27 cellular contexts compared by ENCODE assay signal in the genomic region with DNA sequence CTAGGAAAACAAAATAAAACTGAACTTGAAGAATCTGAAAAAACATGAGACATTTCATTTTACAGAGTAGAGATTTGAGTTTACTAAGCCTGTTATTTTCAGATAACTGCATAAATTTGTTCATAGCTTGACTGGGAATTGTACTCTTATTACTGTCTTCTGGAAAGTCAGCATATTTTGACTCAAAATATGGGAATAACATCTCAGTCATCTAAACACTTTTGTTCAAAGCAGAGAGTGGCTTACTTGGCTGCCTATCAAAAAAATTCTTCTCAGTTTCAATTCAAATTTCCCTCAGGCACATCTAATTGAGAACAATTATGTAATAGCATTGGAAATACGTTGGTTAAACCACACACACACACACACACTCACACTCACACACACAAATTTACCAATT.
DNase-seq lines count a peak whose midpoint lies in the region; TF ChIP-seq lines count a peak whose summit lies in the region.
"Had no signal": no experiment of that assay in that cellular context is flagged by ENCODE, and none has a peak within 500 bp of the region (broad histone marks: within the 10 kb centered on the region; RNA-seq: fewer than 3 reads in every experiment).

No MANE protein-coding gene starts in this region.

- H3K27me3 ChIP-seq in testis, result no peaks in the 10 kb centered on the region
- no peaks in the 10 kb centered on the region for H3K27me3 ChIP-seq in esophagus muscularis mucosa
- H3K27me3 ChIP-seq: cardiac muscle cell, SJCRH30 had no signal

- no peaks in the 10 kb centered on the region for H3K36me3 Mint-ChIP-seq in MCF 10A (ENCODE audit: insufficient read depth, unreplicated experiment)
- H3K36me3 Mint-ChIP-seq: activated CD4-positive, alpha-beta memory T cell treated with anti-CD3 and anti-CD28 coated beads for 36 hours; activated naive CD4-positive, alpha-beta T cell treated with anti-CD3 and anti-CD28 coated beads, Interleukin-2, amount 10 ng/mL, durations not matched to agents 7 days and 5 days; CD14-positive monocyte had no signal

- H3K36me3 ChIP-seq in testis (ENCODE audit: low read depth, missing control alignments) (no peaks in the 10 kb centered on the region), esophagus muscularis mucosa (no peaks in the 10 kb centered on the region)
- H3K36me3 ChIP-seq: cardiac muscle cell, SJCRH30 had no signal

- H3K4me1 ChIP-seq in testis (no peaks in the 10 kb centered on the region), esophagus muscularis mucosa (peaks cover 0 to 10% (median 2%) of the 10 kb centered on the region in 4 donors)
- H3K4me1 ChIP-seq: SJCRH30 had no signal

- DNase-seq in NCI-H1105 (lab: John Stamatoyannopoulos, UW), result peak; percentile 10
- peak; percentile 36 for DNase-seq in MCF 10A (ENCODE audit: unreplicated experiment)
- DNase-seq in iris pigment epithelial cell (ENCODE audit: low read depth), result peak; percentile 26
- DNase-seq in superior temporal gyrus (ENCODE audit: extremely low spot score), result peak; percentile 47
- no peak for DNase-seq in testis
- no peak for DNase-seq in GDM1 (lab: John Stamatoyannopoulos, UW)
- no peak for DNase-seq in esophagus muscularis mucosa (ENCODE audit: extremely low spot score)
- DNase-seq: activated CD4-positive, alpha-beta memory T cell treated with anti-CD3 and anti-CD28 coated beads for 36 hours; activated CD8-positive, alpha-beta memory T cell treated with anti-CD3 and anti-CD28 coated beads, Interleukin-2, amount 50 U/mL, for 4 hours; activated naive CD4-positive, alpha-beta T cell treated with anti-CD3 and anti-CD28 coated beads, Interleukin-2, amount 10 ng/mL, durations not matched to agents 7 days and 5 days; amygdala; Calu3; endodermal cell; glutamatergic neuron; NCI-H1092 treated with DMSO at 0.1 percent for 48 hours; NCI-H2227 treated with DMSO at 0.1 percent for 48 hours; NCI-H526 treated with DMSO at 0.1 percent for 48 hours; right cardiac atrium; SJCRH30; stimulated activated CD4-positive, alpha-beta T cell treated with anti-CD3 and anti-CD28 coated beads, Interleukin-12 subunit alpha, Interleukin-12 subunit beta, amount 100 ng/mL, for 4 hours; stimulated activated CD4-positive, alpha-beta T cell treated with anti-CD3 and anti-CD28 coated beads, Interleukin-4, amount 100 ng/mL, for 1 hour; substantia nigra; T-helper 1 cell had no signal

- BruUV-seq in MCF 10A (replicated peaks; lab: Mats Ljungman, UMichigan), result no TSS peak

- 26 to 39% methylated on average over 1 of the region's 1 CpG for WGBS in testis, 2 donors
- WGBS in esophagus muscularis mucosa, result 3% methylated on average over 1 of the region's 1 CpG

- H3K4me3 Mint-ChIP-seq in MCF 10A (ENCODE audit: unreplicated experiment), result no peak overlapping the region
- H3K4me3 Mint-ChIP-seq: activated CD4-positive, alpha-beta memory T cell treated with anti-CD3 and anti-CD28 coated beads for 36 hours; activated naive CD4-positive, alpha-beta T cell treated with anti-CD3 and anti-CD28 coated beads, Interleukin-2, amount 10 ng/mL, durations not matched to agents 7 days and 5 days; CD14-positive monocyte; dendritic cell treated with granulocyte-macrophage colony-stimulating factor and Interleukin-4, amounts not matched to agents 40 ng/mL and 50 ng/mL, for 4 days; endodermal cell; nephron had no signal

- CTCF ChIA-PET in MCF 10A (lab: Yijun Ruan, JAX), result no interaction called here

- H3K27me3 Mint-ChIP-seq in MCF 10A (ENCODE audit: insufficient read depth, unreplicated experiment), result no peaks in the 10 kb centered on the region
- H3K27me3 Mint-ChIP-seq: activated naive CD4-positive, alpha-beta T cell treated with anti-CD3 and anti-CD28 coated beads, Interleukin-2, amount 10 ng/mL, durations not matched to agents 7 days and 5 days had no signal

- POLR2A ChIA-PET in MCF 10A (lab: Yijun Ruan, JAX), result interaction anchor here (0.9 kb wide), 1 partner anchor 10 kb away, joined by 3 read pairs; no protein-coding TSS in a partner anchor

- H3K9me3 Mint-ChIP-seq in MCF 10A (ENCODE audit: unreplicated experiment), result no peaks in the 10 kb centered on the region
- H3K9me3 Mint-ChIP-seq: activated CD4-positive, alpha-beta memory T cell treated with anti-CD3 and anti-CD28 coated beads for 36 hours; activated naive CD4-positive, alpha-beta T cell treated with anti-CD3 and anti-CD28 coated beads, Interleukin-2, amount 10 ng/mL, durations not matched to agents 7 days and 5 days; dendritic cell treated with granulocyte-macrophage colony-stimulating factor and Interleukin-4, amounts not matched to agents 40 ng/mL and 50 ng/mL, for 4 days; endodermal cell; nephron had no signal

- no peak overlapping the region for H3K27ac Mint-ChIP-seq in MCF 10A (ENCODE audit: low read depth, unreplicated experiment)
- H3K27ac Mint-ChIP-seq: activated CD4-positive, alpha-beta memory T cell treated with anti-CD3 and anti-CD28 coated beads for 36 hours; activated naive CD4-positive, alpha-beta T cell treated with anti-CD3 and anti-CD28 coated beads, Interleukin-2, amount 10 ng/mL, durations not matched to agents 7 days and 5 days; CD14-positive monocyte; dendritic cell treated with granulocyte-macrophage colony-stimulating factor and Interleukin-4, amounts not matched to agents 40 ng/mL and 50 ng/mL, for 4 days; endodermal cell had no signal

- no peak for TF ChIP-seq EP300 in esophagus muscularis mucosa (IDR thresholded peaks at IDR 0.05)

- no peak for TF ChIP-seq CTCF in MCF 10A (IDR thresholded peaks at IDR 0.05; ENCODE audit: unreplicated experiment)
- no peak for TF ChIP-seq CTCF in testis (IDR thresholded peaks at IDR 0.05)
- no peak for TF ChIP-seq CTCF in esophagus muscularis mucosa (IDR thresholded peaks at IDR 0.05)

- H3K27ac ChIP-seq in testis, result no peak overlapping the region
- no peak overlapping the region for H3K27ac ChIP-seq in esophagus muscularis mucosa (replicated peaks in 1 of 4)
- H3K27ac ChIP-seq: cardiac muscle cell, SJCRH30 had no signal

- H3K4me3 ChIP-seq in testis, result no peak overlapping the region
- H3K4me3 ChIP-seq in esophagus muscularis mucosa, result no peak overlapping the region
- H3K4me3 ChIP-seq: cardiac muscle cell, SJCRH30 had no signal

- no peak for TF ChIP-seq POLR2A in testis (IDR thresholded peaks at IDR 0.05)
- no peak for TF ChIP-seq POLR2A in esophagus muscularis mucosa (IDR thresholded peaks at IDR 0.05; ENCODE audit: low read depth)

- H3K9me3 ChIP-seq in testis, result no peaks in the 10 kb centered on the region
- H3K9me3 ChIP-seq in esophagus muscularis mucosa, result no peaks in the 10 kb centered on the region
- H3K9me3 ChIP-seq: SJCRH30 had no signal

- intact Hi-C loops in MCF 10A (cut with micrococcal nuclease) (no loop called here), testis (cut with DNase I; ENCODE audit: low total_unique reads) (no loop called here), esophagus muscularis mucosa (cut with DNase I) (no loop called here)

- peaks cover 12% of the 10 kb centered on the region for H3K4me1 Mint-ChIP-seq in MCF 10A (ENCODE audit: insufficient read depth, unreplicated experiment)
- H3K4me1 Mint-ChIP-seq: activated naive CD4-positive, alpha-beta T cell treated with anti-CD3 and anti-CD28 coated beads, Interleukin-2, amount 10 ng/mL, durations not matched to agents 7 days and 5 days; CD14-positive monocyte had no signal

Comparison
In these comparisons a context has a peak if more than half of its experiments do, and no peak if none do; other contexts are left out.
1. DNase-seq: peak in NCI-H1105 (single experiment), MCF 10A (single experiment), iris pigment epithelial cell (single experiment) and superior temporal gyrus (single experiment); none in testis (single experiment), GDM1 (single experiment) and esophagus muscularis mucosa (single experiment).